In the genomic region with DNA sequence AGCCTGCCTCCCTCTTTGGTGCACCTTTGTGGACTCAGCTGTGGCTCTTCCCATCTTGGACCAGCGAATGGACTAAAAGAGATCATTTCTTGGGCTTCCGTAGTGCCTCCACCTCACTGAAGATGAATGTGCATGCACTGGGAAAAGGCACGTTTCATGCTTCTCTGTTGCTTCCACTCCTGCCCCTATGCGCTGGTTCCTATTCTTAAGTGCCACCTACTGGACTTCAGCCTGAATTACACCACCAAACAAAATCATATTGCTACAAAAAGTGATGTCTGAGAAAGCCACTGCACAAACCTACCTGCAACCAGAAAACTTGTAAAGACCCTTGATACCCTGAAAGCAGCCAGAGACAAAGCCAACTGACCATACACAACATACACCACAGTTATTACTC, we compare ENCODE assay signal across 8 cellular contexts.
DNase-seq lines count a peak whose midpoint lies in the region; ATAC-seq and TF ChIP-seq lines count a peak whose summit lies in the region.

No MANE protein-coding gene starts in this region.

- no peaks in the 10 kb centered on the region for H3K36me3 Mint-ChIP-seq in activated naive CD4-positive, alpha-beta T cell treated with anti-CD3 and anti-CD28 coated beads, Interleukin-2, amount 50 U/mL, for 72 hours

- H3K27ac ChIP-seq in SJCRH30 = no peak overlapping the region
- H3K27ac ChIP-seq in Peyer's patch = no peak overlapping the region

- H3K4me3 ChIP-seq in SJCRH30 (no peak overlapping the region), kidney epithelial cell (ENCODE audit: low read depth, low read length) (no peak overlapping the region), Peyer's patch (no peak overlapping the region)

- ATAC-seq in activated naive CD4-positive, alpha-beta T cell treated with anti-CD3 and anti-CD28 coated beads, Interleukin-2, amount 50 U/mL, for 72 hours = no peak

- H3K36me3 ChIP-seq in SJCRH30 (no peaks in the 10 kb centered on the region), kidney epithelial cell (ENCODE audit: control insufficient read depth, insufficient read depth, low read length) (no peaks in the 10 kb centered on the region), Peyer's patch (no peaks in the 10 kb centered on the region)

- H3K9me3 ChIP-seq in SJCRH30 (replicated peaks) = no peaks in the 10 kb centered on the region
- H3K9me3 ChIP-seq in Peyer's patch = no peaks in the 10 kb centered on the region

- TF ChIP-seq CTCF in kidney epithelial cell (IDR thresholded peaks at IDR 0.05; ENCODE audit: insufficient read depth, low read length, poor library complexity, severe bottlenecking) (peak; percentile 41), Peyer's patch (IDR thresholded peaks at IDR 0.05) (peak in 3 of 6 experiments; percentile 47 to 61 (median 58))

- DNase-seq in SIG-M5 treated with dmso at 0.1 percent for 504 hours (lab: John Stamatoyannopoulos, UW; ENCODE audit: unreplicated experiment) = peak; percentile 2
- DNase-seq in SIG-M5 (lab: John Stamatoyannopoulos, UW) = no peak
- DNase-seq in HS-5 (ENCODE audit: low read depth) = peak; percentile 4
- DNase-seq in SJCRH30 = peak; percentile 4 to 50
- DNase-seq in kidney epithelial cell (ENCODE audit: low read depth) = no peak
- DNase-seq in Peyer's patch = no peak
- DNase-seq in activated naive CD4-positive, alpha-beta T cell treated with anti-CD3 and anti-CD28 coated beads, Interleukin-2, amount 50 U/mL, for 72 hours (ENCODE audit: low spot score in 2 of 2) = no peak
- no peak for DNase-seq in cardiac septum (ENCODE audit: low spot score)

- H3K27me3 ChIP-seq in SJCRH30 (no peaks in the 10 kb centered on the region), kidney epithelial cell (ENCODE audit: control insufficient read depth, insufficient read depth, low read length) (no peaks in the 10 kb centered on the region), Peyer's patch (no peaks in the 10 kb centered on the region)

- H3K4me1 ChIP-seq in SJCRH30 (no peaks in the 10 kb centered on the region), Peyer's patch (no peaks in the 10 kb centered on the region)

- H3K9me3 Mint-ChIP-seq in activated naive CD4-positive, alpha-beta T cell treated with anti-CD3 and anti-CD28 coated beads, Interleukin-2, amount 50 U/mL, for 72 hours = peaks cover 15 to 16% of the 10 kb centered on the region in 2 donors

- intact Hi-C loops in cardiac septum (cut with DNase I) = no loop called here

- no peak overlapping the region for H3K27ac Mint-ChIP-seq in activated naive CD4-positive, alpha-beta T cell treated with anti-CD3 and anti-CD28 coated beads, Interleukin-2, amount 50 U/mL, for 72 hours

- no peak for TF ChIP-seq POLR2A in Peyer's patch (IDR thresholded peaks at IDR 0.05)

Comparison
In these comparisons a context has a peak if more than half of its experiments do, and no peak if none do; other contexts are left out.
1. DNase-seq: peak in SIG-M5 treated with dmso at 0.1 percent for 504 hours (single experiment), HS-5 (single experiment) and SJCRH30 (2 of 2); none in SIG-M5 (single experiment), kidney epithelial cell (single experiment), Peyer's patch (0 of 3), activated naive CD4-positive, alpha-beta T cell treated with anti-CD3 and anti-CD28 coated beads, Interleukin-2, amount 50 U/mL, for 72 hours (0 of 2) and cardiac septum (single experiment).